Comparison of ENCODE assay signal across 18 cellular contexts in genomic region chr10:78491812-78492211, GRCh38.
DNase-seq lines count a peak whose midpoint lies in the region; ATAC-seq, FAIRE-seq and TF ChIP-seq lines count a peak whose summit lies in the region.
"Had no signal": no experiment of that assay in that cellular context is flagged by ENCODE, and none has a peak within 500 bp of the region (broad histone marks: within the 10 kb centered on the region; RNA-seq: fewer than 3 reads in every experiment).

No MANE protein-coding gene starts in this region.

- H3K27ac ChIP-seq in small intestine (ENCODE audit: low read depth in 1 of 2, low read length in 1 of 2) = no peak overlapping the region
- H3K27ac ChIP-seq: 22Rv1, VCaP had no signal

- H3K9me3 ChIP-seq in Loucy (ENCODE audit: insufficient read depth, low read depth, low read length) = peaks cover 31% of the 10 kb centered on the region; the same call in 1 of the 2 replicates
- H3K9me3 ChIP-seq in small intestine (ENCODE audit: control insufficient read depth, low read depth) = no peaks in the 10 kb centered on the region

- whole genome bisulfite sequencing in small intestine, 3 donors = 73 to 76% (median 74%) methylated on average over 5 of the region's 5 CpGs

- H3K9ac ChIP-seq in Loucy (ENCODE audit: low read depth, low read length, poor library complexity, severe bottlenecking) = peak overlapping the region; percentile 49

- peaks cover 10% of the 10 kb centered on the region; the same call in 1 of the 2 replicates for H3F3A ChIP-seq in Loucy (ENCODE audit: low read depth)

- no peaks in the 10 kb centered on the region for H3K9me2 ChIP-seq in Loucy (replicated peaks; ENCODE audit: low read depth, low read length)

- H3K4me2 ChIP-seq in Loucy (ENCODE audit: low read depth, low read length, poor library complexity, severe bottlenecking) = peak overlapping the region; percentile 78
- H3K4me2 ChIP-seq: smooth muscle cell had no signal

- no peak for FAIRE-seq in small intestine (lab: Jason Lieb, UNC)
- FAIRE-seq: frontal cortex had no signal

- no peaks in the 10 kb centered on the region for H3K27me3 ChIP-seq in Loucy (ENCODE audit: insufficient read depth, low read length, poor library complexity, severe bottlenecking)
- H3K27me3 ChIP-seq in small intestine (ENCODE audit: control insufficient read depth in 2 of 2, insufficient read depth in 2 of 2, low read length in 2 of 2) = no peaks in the 10 kb centered on the region

- H3K79me2 ChIP-seq in Loucy (ENCODE audit: insufficient read depth, low read length) = no peaks in the 10 kb centered on the region

- TF ChIP-seq CTCF in Loucy (conservative IDR thresholded peaks at IDR 0.05; ENCODE audit: low read length) = no peak

- no peaks in the 10 kb centered on the region for H3K36me3 ChIP-seq in Loucy (ENCODE audit: insufficient read depth, low read length)
- no peaks in the 10 kb centered on the region for H3K36me3 ChIP-seq in small intestine (ENCODE audit: control insufficient read depth in 2 of 2, insufficient read depth in 2 of 2, low read length in 2 of 2)

- H2AFZ ChIP-seq in Loucy (ENCODE audit: low read length) = peak overlapping the region; percentile 6; the same call in 1 of the 2 replicates

- no peaks in the 10 kb centered on the region for H4K20me1 ChIP-seq in Loucy (ENCODE audit: insufficient read depth, low read length, poor library complexity, severe bottlenecking)

- peaks cover 27% of the 10 kb centered on the region for H3K4me1 ChIP-seq in Loucy (ENCODE audit: insufficient read depth, low read length, poor library complexity, severe bottlenecking)
- H3K4me1 ChIP-seq in small intestine (ENCODE audit: control insufficient read depth in 2 of 2, insufficient read depth in 1 of 2, low read depth in 1 of 2, low read length in 1 of 2) = no peaks in the 10 kb centered on the region

- no peak for ATAC-seq in GM21390 (IDR thresholded peaks at IDR 0.05; ENCODE audit: unreplicated experiment)

- DNase-seq in DMS53 (lab: John Stamatoyannopoulos, UW) = peak; percentile 7
- no peak for DNase-seq in DMS53 treated with DMSO at 0.1 percent for 48 hours (lab: John Stamatoyannopoulos, UW; ENCODE audit: unreplicated experiment)
- peak; percentile 25 for DNase-seq in UCSD-AML1 (lab: John Stamatoyannopoulos, UW; ENCODE audit: unreplicated experiment)
- DNase-seq in small intestine = peak; percentile 7
- no peak for DNase-seq in NK-92 treated with Interleukin-12 subunit alpha and Interleukin-12 subunit beta, amount 100 ng/mL, for 24 hours (lab: John Stamatoyannopoulos, UW)
- DNase-seq in hippocampal formation (lab: John Stamatoyannopoulos, UW) = no peak
- DNase-seq: C1 segment of cervical spinal cord; NCI-H526; nephron progenitor cell; SHP77 treated with DMSO at 0.1 percent for 48 hours; stimulated activated CD4-positive, alpha-beta T cell treated with anti-CD3 and anti-CD28 coated beads, Interleukin-4, amount 100 ng/mL, for 24 hours; T-helper 1 cell had no signal

- peak overlapping the region; percentile 62 for H3K4me3 ChIP-seq in Loucy (ENCODE audit: low read length, poor library complexity, severe bottlenecking)
- H3K4me3 ChIP-seq in small intestine (ENCODE audit: low read depth in 1 of 2, low read length in 2 of 2) = no peak overlapping the region
- H3K4me3 ChIP-seq: smooth muscle cell had no signal

Comparison
In these comparisons a context has a peak if more than half of its experiments do, and no peak if none do; other contexts are left out.
1. DNase-seq: peak in DMS53 (single experiment), UCSD-AML1 (single experiment) and small intestine (single experiment); none in DMS53 treated with DMSO at 0.1 percent for 48 hours (single experiment), NK-92 treated with Interleukin-12 subunit alpha and Interleukin-12 subunit beta, amount 100 ng/mL, for 24 hours (single experiment) and hippocampal formation (0 of 2).